In the genomic region with DNA sequence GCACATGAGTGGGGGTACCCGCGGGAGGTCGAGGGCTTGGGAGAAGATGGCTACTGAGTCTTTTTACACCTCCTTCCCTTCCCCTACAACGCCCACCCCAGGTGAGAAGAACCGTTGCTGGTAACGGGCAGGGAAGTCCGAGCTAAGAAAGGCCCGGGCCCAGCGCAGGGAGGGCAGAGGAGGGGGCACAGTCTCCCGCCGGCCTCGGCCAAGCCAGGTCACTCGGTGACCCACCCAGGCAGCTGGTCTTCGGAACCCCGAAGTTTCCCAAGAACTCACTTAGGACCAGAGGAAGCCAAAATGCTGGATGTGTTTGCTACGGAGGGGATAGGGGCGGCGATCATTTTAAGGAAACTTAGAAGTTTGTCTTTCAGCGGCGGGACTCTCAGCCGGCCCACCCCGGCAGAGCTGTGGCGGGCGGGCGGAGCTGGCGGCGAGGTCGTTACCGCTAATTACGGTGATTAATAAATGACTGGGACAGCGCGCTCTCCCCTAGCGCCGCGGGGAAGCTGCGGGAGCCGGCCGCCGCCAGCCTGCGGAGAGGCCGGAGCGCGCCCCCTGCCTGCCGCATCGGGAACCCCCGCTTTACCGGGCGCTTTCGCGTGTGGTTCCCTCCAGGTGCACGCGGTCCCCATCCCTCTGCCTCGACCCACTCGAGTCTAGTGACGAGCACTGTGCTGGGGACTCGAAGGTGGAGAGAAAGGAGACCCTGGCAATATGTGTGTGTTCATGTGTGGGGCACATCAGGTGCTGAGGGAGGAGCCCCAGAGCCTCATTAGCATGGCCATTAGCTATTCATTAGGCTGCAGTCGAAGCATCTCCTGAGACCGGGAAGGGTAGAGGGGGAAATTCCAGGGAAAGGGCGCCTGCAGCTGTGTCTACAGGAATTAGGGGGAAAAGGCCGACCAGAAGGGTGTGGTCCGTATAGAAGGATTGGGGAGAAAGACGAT, we compare ENCODE assay signal across 9 cellular contexts. TPM values are rescaled to one million over a fixed set of nuclear protein-coding genes. Genes with fewer than 3 reads are reported as not detected.
A peak's percentile ranks its signal among the peaks of the same experiment; 100 is the strongest.
DNase-seq lines count a peak whose midpoint lies in the region; ATAC-seq and TF ChIP-seq lines count a peak whose summit lies in the region.
"Had no signal": no experiment of that assay in that cellular context is flagged by ENCODE, and none has a peak within 500 bp of the region (broad histone marks: within the 10 kb centered on the region; RNA-seq: fewer than 3 reads in every experiment).

No MANE protein-coding gene starts in this region.

- H3K79me2 ChIP-seq in PC-9 (ENCODE audit: low read depth), result no peaks in the 10 kb centered on the region

- peaks cover 89% of the 10 kb centered on the region for H3K27me3 Mint-ChIP-seq in CD4-positive, CD25-positive, alpha-beta regulatory T cell

- H3K36me3 ChIP-seq in CD4-positive, CD25-positive, alpha-beta regulatory T cell (ENCODE audit: control insufficient read depth, insufficient read depth, low read length), result no peaks in the 10 kb centered on the region
- no peaks in the 10 kb centered on the region for H3K36me3 ChIP-seq in brain microvascular endothelial cell (replicated peaks)
- no peaks in the 10 kb centered on the region for H3K36me3 ChIP-seq in PC-9 (ENCODE audit: low read depth)

- H4K20me1 ChIP-seq in PC-9 (ENCODE audit: insufficient read depth), result no peaks in the 10 kb centered on the region

- no peak overlapping the region for H2AFZ ChIP-seq in PC-9

- CTCF ChIA-PET in PC-9 (lab: Charles Lee), result interaction anchor here (0.6 kb wide), 2 partner anchors 103 to 211 kb away, joined by 9 to 11 read pairs; no protein-coding TSS in a partner anchor

- H3K9me3 ChIP-seq in CD4-positive, CD25-positive, alpha-beta regulatory T cell (ENCODE audit: control insufficient read depth in 2 of 2, low read length in 2 of 2), result peaks cover 0 to 7% of the 10 kb centered on the region in 2 experiments
- H3K9me3 ChIP-seq in PC-9 (ENCODE audit: insufficient read depth, low read depth), result no peaks in the 10 kb centered on the region

- intact Hi-C loops in PC-9 (cut with micrococcal nuclease; ENCODE audit: unreplicated experiment), result no loop called here

- H3K4me2 ChIP-seq in PC-9, result no peak overlapping the region

- H3K4me3 Mint-ChIP-seq in CD4-positive, CD25-positive, alpha-beta regulatory T cell, result peak overlapping the region in 1 of 4 donors; percentile 59

- no peak overlapping the region for H3K4me3 ChIP-seq in CD4-positive, CD25-positive, alpha-beta regulatory T cell (ENCODE audit: low read depth, low read length)
- H3K4me3 ChIP-seq in brain microvascular endothelial cell (ENCODE audit: low read depth, low read length) (peak overlapping the region; percentile 34), PC-9 (no peak overlapping the region)

- H3K9me3 Mint-ChIP-seq in CD4-positive, CD25-positive, alpha-beta regulatory T cell, result peaks cover 0 to 6% (median 0%) of the 10 kb centered on the region in 7 donors

- H3K27ac Mint-ChIP-seq in CD4-positive, CD25-positive, alpha-beta regulatory T cell, result no peak overlapping the region

- peaks cover 0 to 57% (median 17%) of the 10 kb centered on the region in 4 donors for H3K4me1 Mint-ChIP-seq in CD4-positive, CD25-positive, alpha-beta regulatory T cell

- TF ChIP-seq CTCF in brain microvascular endothelial cell (IDR thresholded peaks at IDR 0.05; ENCODE audit: low read depth, low read length, missing control alignments), result peak; percentile 72
- no peak for TF ChIP-seq CTCF in PC-9 (conservative IDR thresholded peaks at IDR 0.05)

- POLR2A ChIA-PET in PC-9 (lab: Charles Lee; ENCODE audit: unreplicated experiment), result no interaction called here

- ATAC-seq in CD4-positive, CD25-positive, alpha-beta regulatory T cell (ENCODE audit: low read depth in 2 of 2), result peak in 1 of 2 donors; percentile 42
- no peak for ATAC-seq in HG03196 (IDR thresholded peaks at IDR 0.05; ENCODE audit: unreplicated experiment)

- no peaks in the 10 kb centered on the region for H3K9me2 ChIP-seq in PC-9 (ENCODE audit: insufficient read depth)

- DNase-seq in CD4-positive, CD25-positive, alpha-beta regulatory T cell, result peak in 2 of 3 donors; percentile 46 to 49
- DNase-seq in HCEC 1CT (peak; percentile 20), T-helper 2 cell (peak in 4 of 5 experiments; percentile 18 to 50 (median 32)), brain microvascular endothelial cell (no peak), iris pigment epithelial cell (ENCODE audit: low read depth) (peak; percentile 42), PC-9 (no peak)
- peak; percentile 47 for DNase-seq in stimulated activated CD4-positive, alpha-beta T cell treated with anti-CD3 and anti-CD28 coated beads, Interleukin-4, amount 100 ng/mL, for 24 hours

- peaks cover 26% of the 10 kb centered on the region for H3K4me1 ChIP-seq in CD4-positive, CD25-positive, alpha-beta regulatory T cell (ENCODE audit: control insufficient read depth, insufficient read depth, low read length, poor library complexity, severe bottlenecking)
- H3K4me1 ChIP-seq in PC-9 (replicated peaks; ENCODE audit: insufficient read depth), result peaks cover 8% of the 10 kb centered on the region; the same call in 1 of the 2 replicates

- H3F3A ChIP-seq in PC-9 (ENCODE audit: insufficient read depth, low read depth), result no peaks in the 10 kb centered on the region; the same call in 1 of the 2 replicates

- H3K36me3 Mint-ChIP-seq in CD4-positive, CD25-positive, alpha-beta regulatory T cell, result no peaks in the 10 kb centered on the region
- H3K36me3 Mint-ChIP-seq: IgD-negative memory B cell had no signal

- H3K27me3 ChIP-seq in CD4-positive, CD25-positive, alpha-beta regulatory T cell (ENCODE audit: control insufficient read depth, insufficient read depth, low read length), result peaks cover 48% of the 10 kb centered on the region
- H3K27me3 ChIP-seq in brain microvascular endothelial cell (replicated peaks) (peaks cover 93% of the 10 kb centered on the region), PC-9 (ENCODE audit: insufficient read depth, low read depth) (peaks cover 96% of the 10 kb centered on the region)

- no TSS peak for BruUV-seq in PC-9 (replicated peaks; lab: Mats Ljungman, UMichigan)

- in situ Hi-C loops in brain microvascular endothelial cell (cut with HindIII; ENCODE audit: low pct_ligation_motif_present, low sequenced_read_pairs), result no loop called here

- no peak overlapping the region for H3K27ac ChIP-seq in CD4-positive, CD25-positive, alpha-beta regulatory T cell (ENCODE audit: insufficient read depth, low read length, poor library complexity, severe bottlenecking)
- H3K27ac ChIP-seq in brain microvascular endothelial cell, result no peak overlapping the region
- H3K27ac ChIP-seq in PC-9, result no peak overlapping the region

RNA-seq across cellular contexts. Expression of a gene that starts 0.9 kb away (rescaled TPM):
- 4.4 TPM for total RNA-seq in CD4-positive, CD25-positive, alpha-beta regulatory T cell
- 1 to 10 TPM in 2 of 4 donors, under 1 TPM in 2; 0.34 to 4.6 (median 1.3) TPM for polyA plus RNA-seq in CD4-positive, CD25-positive, alpha-beta regulatory T cell
- total RNA-seq in PC-9 (2021), result 1.3 and 1.5 TPM in 2 replicates
- polyA plus RNA-seq: IgD-negative memory B cell had no signal

RNA-seq across cellular contexts. Expression of a gene that starts 31.5 kb away (rescaled TPM):
- total RNA-seq in CD4-positive, CD25-positive, alpha-beta regulatory T cell, result 1.0 TPM
- under 1 TPM in 1 of 4 donors, not detected in 3; 0.05 TPM for polyA plus RNA-seq in CD4-positive, CD25-positive, alpha-beta regulatory T cell
- 0.20 TPM in 1 of 2 replicates, not detected in the other for total RNA-seq in PC-9 (2021)
- polyA plus RNA-seq: IgD-negative memory B cell had no signal

RNA-seq across cellular contexts. Expression of a gene that starts 52.9 kb away (rescaled TPM):
- not detected for total RNA-seq in CD4-positive, CD25-positive, alpha-beta regulatory T cell
- not detected for polyA plus RNA-seq in CD4-positive, CD25-positive, alpha-beta regulatory T cell
- not detected in 2 replicates for total RNA-seq in PC-9 (2021)
- polyA plus RNA-seq: IgD-negative memory B cell had no signal

Comparison
In these comparisons a context has a peak if more than half of its experiments do, and no peak if none do; other contexts are left out.
1. DNase-seq: peak in CD4-positive, CD25-positive, alpha-beta regulatory T cell (2 of 3), HCEC 1CT (single experiment), T-helper 2 cell (4 of 5), iris pigment epithelial cell (single experiment) and stimulated activated CD4-positive, alpha-beta T cell treated with anti-CD3 and anti-CD28 coated beads, Interleukin-4, amount 100 ng/mL, for 24 hours (single experiment); none in brain microvascular endothelial cell (single experiment) and PC-9 (0 of 2).